In the genomic region with DNA sequence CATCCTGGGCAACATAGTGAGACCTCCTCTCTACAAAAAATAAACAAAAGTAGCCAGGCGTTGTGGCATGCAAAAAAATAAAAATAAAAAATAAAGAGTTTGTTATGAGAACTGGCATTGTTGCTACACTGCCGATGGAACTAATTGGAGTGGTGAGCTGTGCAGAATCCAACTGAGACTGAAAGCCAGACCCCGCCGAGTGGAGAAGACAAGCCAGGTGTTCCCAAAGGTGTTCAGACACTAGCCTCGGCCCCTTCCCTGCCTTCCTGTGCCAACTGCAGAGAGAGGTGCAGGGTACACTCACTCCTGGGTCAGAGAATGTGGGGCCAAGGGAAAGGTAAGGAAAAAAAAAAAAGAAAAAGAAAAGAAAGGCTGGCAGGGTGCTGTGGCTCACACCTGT, we compare ENCODE assay signal across 21 cellular contexts. TPM values are rescaled to one million over a fixed set of nuclear protein-coding genes. Genes with fewer than 3 reads are reported as not detected.
A peak's percentile ranks its signal among the peaks of the same experiment; 100 is the strongest.
DNase-seq lines count a peak whose midpoint lies in the region; ATAC-seq and TF ChIP-seq lines count a peak whose summit lies in the region.
"Had no signal": no experiment of that assay in that cellular context is flagged by ENCODE, and none has a peak within 500 bp of the region (broad histone marks: within the 10 kb centered on the region; RNA-seq: fewer than 3 reads in every experiment).

No MANE protein-coding gene starts in this region.

- H2BK12ac ChIP-seq in mesenchymal stem cell (ENCODE audit: low read length in 2 of 2) = no peak overlapping the region

- H3K9me3 ChIP-seq in WERI-Rb-1 (ENCODE audit: severe bottlenecking) = no peaks in the 10 kb centered on the region
- no peaks in the 10 kb centered on the region for H3K9me3 ChIP-seq in mesenchymal stem cell (ENCODE audit: control insufficient read depth, low read length)
- H3K9me3 ChIP-seq: A549; BE2C; BLaER1 treated with 17β-estradiol and CSF1 and Interleukin-3, amounts not matched to agents 10 nM and 100 nM; HAP-1 had no signal

- no peak overlapping the region for H2BK15ac ChIP-seq in mesenchymal stem cell (ENCODE audit: low read depth, poor library complexity, severe bottlenecking)

- H3K9ac ChIP-seq in mesenchymal stem cell (ENCODE audit: low read length) = no peak overlapping the region
- H3K9ac ChIP-seq: BLaER1 treated with 17β-estradiol and CSF1 and Interleukin-3, amounts not matched to agents 10 nM and 100 nM had no signal

- no peaks in the 10 kb centered on the region for H3K36me3 Mint-ChIP-seq in CD14-positive monocyte
- H3K36me3 Mint-ChIP-seq: CD4-positive, alpha-beta memory T cell had no signal

- H3K4me3 ChIP-seq in WERI-Rb-1 (ENCODE audit: low read depth, low read length) = no peak overlapping the region
- no peak overlapping the region for H3K4me3 ChIP-seq in mesenchymal stem cell (ENCODE audit: insufficient read depth in 1 of 2, low read depth in 1 of 2, low read length in 2 of 2)
- H3K4me3 ChIP-seq: A549; BLaER1 treated with 17β-estradiol and CSF1 and Interleukin-3, amounts not matched to agents 10 nM and 100 nM; HAP-1 had no signal

- peak overlapping the region in 1 of 7 donors; percentile 9 for H3K27ac Mint-ChIP-seq in CD14-positive monocyte
- H3K27ac Mint-ChIP-seq: CD4-positive, alpha-beta memory T cell; HFFc6 had no signal

- no peak overlapping the region for H3K18ac ChIP-seq in mesenchymal stem cell (ENCODE audit: low read depth in 1 of 2, low read length in 2 of 2)

- H4K8ac ChIP-seq in mesenchymal stem cell (ENCODE audit: low read length) = no peak overlapping the region

- peak overlapping the region; percentile 94 for H2AK5ac ChIP-seq in mesenchymal stem cell (ENCODE audit: low read length, severe bottlenecking)

- H3K27ac ChIP-seq in WERI-Rb-1 (peak overlapping the region; percentile 93), mesenchymal stem cell (ENCODE audit: low read length, poor library complexity, severe bottlenecking) (no peak overlapping the region)
- H3K27ac ChIP-seq: A549; BLaER1 treated with 17β-estradiol and CSF1 and Interleukin-3, amounts not matched to agents 10 nM and 100 nM had no signal

- 97% methylated on average over 5 of the region's 5 CpGs for WGBS in mesenchymal stem cell

- peaks cover 33% of the 10 kb centered on the region for H3K4me1 ChIP-seq in mesenchymal stem cell (ENCODE audit: control insufficient read depth, insufficient read depth, low read depth, low read length)
- H3K4me1 ChIP-seq: HAP-1 had no signal

- no peaks in the 10 kb centered on the region for H3K4me1 Mint-ChIP-seq in CD14-positive monocyte

- H4K91ac ChIP-seq in mesenchymal stem cell (ENCODE audit: low read length) = no peak overlapping the region

- no peak overlapping the region for H3K4me3 Mint-ChIP-seq in CD14-positive monocyte
- H3K4me3 Mint-ChIP-seq: CD4-positive, alpha-beta memory T cell; HFFc6 had no signal

- no peak overlapping the region for H3K4me2 ChIP-seq in mesenchymal stem cell (ENCODE audit: low read length, poor library complexity, severe bottlenecking)
- H3K4me2 ChIP-seq: A549; BLaER1 treated with 17β-estradiol and CSF1 and Interleukin-3, amounts not matched to agents 10 nM and 100 nM had no signal

- no peak overlapping the region for H3K23ac ChIP-seq in mesenchymal stem cell (ENCODE audit: low read length in 2 of 2)

- no peak overlapping the region for H2BK120ac ChIP-seq in mesenchymal stem cell (ENCODE audit: low read depth, low read length)

- H2AFZ ChIP-seq in mesenchymal stem cell (ENCODE audit: low read depth, low read length) = no peak overlapping the region

- peaks cover 4 to 6% (median 4%) of the 10 kb centered on the region in 3 donors for H3K27me3 Mint-ChIP-seq in CD14-positive monocyte (ENCODE audit: low read depth in 3 of 3)

- ATAC-seq in HG03135 (IDR thresholded peaks at IDR 0.05; ENCODE audit: unreplicated experiment) = no peak
- no peak for ATAC-seq in HG02678 (IDR thresholded peaks at IDR 0.05; ENCODE audit: unreplicated experiment)
- ATAC-seq: A549 had no signal

- H3K36me3 ChIP-seq in WERI-Rb-1 (peaks cover 5% of the 10 kb centered on the region), mesenchymal stem cell (ENCODE audit: control insufficient read depth in 1 of 2, insufficient read depth in 2 of 2, low read depth in 1 of 2, low read length in 2 of 2) (peaks cover 0 to under 1% of the 10 kb centered on the region in 2 experiments)
- H3K36me3 ChIP-seq: BE2C; BLaER1 treated with 17β-estradiol and CSF1 and Interleukin-3, amounts not matched to agents 10 nM and 100 nM; HAP-1 had no signal

- intact Hi-C loops in CD14-positive monocyte (cut with micrococcal nuclease) = no loop called here

- H2BK5ac ChIP-seq in mesenchymal stem cell (ENCODE audit: low read depth, low read length, poor library complexity, severe bottlenecking) = no peak overlapping the region

- no peak overlapping the region for H3K14ac ChIP-seq in mesenchymal stem cell (ENCODE audit: low read length in 2 of 2)

- H3K79me1 ChIP-seq in mesenchymal stem cell (replicated peaks; ENCODE audit: low read length, poor library complexity, severe bottlenecking) = no peaks in the 10 kb centered on the region

- DNase-seq in CD14-positive monocyte (ENCODE audit: low spot score) (peak; percentile 19), WERI-Rb-1 (no peak), mesenchymal stem cell (no peak), NCI-H2107 treated with DMSO at 0.1 percent for 48 hours (lab: John Stamatoyannopoulos, UW; ENCODE audit: unreplicated experiment) (no peak)
- DNase-seq: 8988T; ACHN; AML-193; BE2C; Calu3; CD4-positive, alpha-beta memory T cell; COR-L47; DMS53; DMS79 treated with DMSO at 0.1 percent for 48 hours; GF-D8; GOT3; HFFc6 had no signal

- H3K9me3 Mint-ChIP-seq in CD14-positive monocyte = peaks cover 0 to 2% (median 0%) of the 10 kb centered on the region in 7 donors
- H3K9me3 Mint-ChIP-seq: CD4-positive, alpha-beta memory T cell; HFFc6 had no signal

- TF ChIP-seq CTCF in CD14-positive monocyte (IDR thresholded peaks at IDR 0.05) (no peak), WERI-Rb-1 (IDR thresholded peaks at IDR 0.05; ENCODE audit: low read depth, low read length) (no peak)

- H3K27me3 ChIP-seq in WERI-Rb-1 (ENCODE audit: insufficient read depth, low read depth, severe bottlenecking) (no peaks in the 10 kb centered on the region), mesenchymal stem cell (ENCODE audit: control insufficient read depth in 1 of 2, insufficient read depth in 1 of 2, low read length in 2 of 2) (no peaks in the 10 kb centered on the region)
- H3K27me3 ChIP-seq: BE2C; BLaER1 treated with 17β-estradiol and CSF1 and Interleukin-3, amounts not matched to agents 10 nM and 100 nM had no signal

- no peak overlapping the region for H3K4ac ChIP-seq in mesenchymal stem cell (ENCODE audit: low read depth in 1 of 2, low read length in 2 of 2)

RNA-seq across cellular contexts. Expression of a gene that starts 37.7 kb away (rescaled TPM):
- not detected for polyA plus RNA-seq in CD14-positive monocyte
- polyA plus RNA-seq in mesenchymal stem cell (2013, experiment 1 of 2) = not detected
- polyA plus RNA-seq in mesenchymal stem cell (2013, experiment 2 of 2) = not detected
- polyA plus RNA-seq: A549; CD4-positive, alpha-beta memory T cell had no signal

RNA-seq across cellular contexts. Expression of a gene that starts 38.7 kb away (rescaled TPM):
- polyA plus RNA-seq in CD14-positive monocyte = under 1 TPM in 1 of 2 donors, not detected in 1; 0.03 TPM
- polyA plus RNA-seq in mesenchymal stem cell (2013, experiment 1 of 2) = 14.3 TPM
- 14.4 TPM for polyA plus RNA-seq in mesenchymal stem cell (2013, experiment 2 of 2)
- polyA plus RNA-seq: CD4-positive, alpha-beta memory T cell had no signal

RNA-seq across cellular contexts. Expression of a gene that starts 44.5 kb away (rescaled TPM):
- polyA plus RNA-seq in CD14-positive monocyte = under 1 TPM; 0.15 to 0.28 TPM
- polyA plus RNA-seq in mesenchymal stem cell (2013, experiment 1 of 2) = 0.66 TPM
- 0.74 TPM for polyA plus RNA-seq in mesenchymal stem cell (2013, experiment 2 of 2)
- polyA plus RNA-seq: CD4-positive, alpha-beta memory T cell had no signal

RNA-seq across cellular contexts. Expression of a gene that starts 46.2 kb away (rescaled TPM):
- polyA plus RNA-seq in CD14-positive monocyte = 100 to 1,000 TPM; 660 to 828 TPM
- polyA plus RNA-seq in mesenchymal stem cell (2013, experiment 1 of 2) = 4,023 TPM
- 3,898 TPM for polyA plus RNA-seq in mesenchymal stem cell (2013, experiment 2 of 2)

RNA-seq across cellular contexts. Expression of a gene that starts 46.3 kb away (rescaled TPM):
- 10 to 100 TPM; 16.0 to 20.7 TPM for polyA plus RNA-seq in CD14-positive monocyte
- 42.5 TPM for polyA plus RNA-seq in mesenchymal stem cell (2013, experiment 1 of 2)
- polyA plus RNA-seq in mesenchymal stem cell (2013, experiment 2 of 2) = 42.7 TPM
